ENCODE assay signal across 8 cellular contexts in genomic region chr7:154928136-154929005, GRCh38.
A peak's percentile ranks its signal among the peaks of the same experiment; 100 is the strongest.
DNase-seq lines count a peak whose midpoint lies in the region; ATAC-seq and TF ChIP-seq lines count a peak whose summit lies in the region.

No MANE protein-coding gene starts in this region.

- TF ChIP-seq CTCF in AG09319 (IDR thresholded peaks at IDR 0.05; ENCODE audit: low read depth, low read length), result no peak
- TF ChIP-seq CTCF in WTC11 (IDR thresholded peaks at IDR 0.05), result no peak

- DNase-seq in AG09319 (ENCODE audit: extremely low read depth, low read depth) (peak; percentile 90), NCI-H2029 treated with DMSO at 0.1 percent for 48 hours (lab: John Stamatoyannopoulos, UW) (peak; percentile 85), WTC11 (ENCODE audit: low spot score) (no peak), midbrain (lab: John Stamatoyannopoulos, UW) (peak; percentile 80), substantia nigra (lab: John Stamatoyannopoulos, UW) (peak in 7 of 49 donors; percentile 9 to 42 (median 25))

- peaks cover 15% of the 10 kb centered on the region for H3K9me3 Mint-ChIP-seq in WTC11

- H3K9ac ChIP-seq in duodenal mucosa (ENCODE audit: low read depth in 1 of 2, low read length in 2 of 2), result peak overlapping the region; percentile 66 to 83

- POLR2A ChIA-PET in WTC11 (lab: Charles Lee), result no interaction called here

- ATAC-seq in GM18519 (IDR thresholded peaks at IDR 0.05; ENCODE audit: low FRiP score, unreplicated experiment) (peak; percentile 93), HG02973 (IDR thresholded peaks at IDR 0.05; ENCODE audit: unreplicated experiment) (peak; percentile 78), WTC11 (no peak)

- H3K36me3 Mint-ChIP-seq in WTC11, result peaks cover 15% of the 10 kb centered on the region

- H3K27me3 ChIP-seq in duodenal mucosa (ENCODE audit: control insufficient read depth in 1 of 2, insufficient read depth in 2 of 2, low read length in 2 of 2), result no peaks in the 10 kb centered on the region

- H3K4me1 Mint-ChIP-seq in WTC11, result peaks cover 37% of the 10 kb centered on the region

- no peak overlapping the region for H3K27ac Mint-ChIP-seq in WTC11

- H3K4me3 ChIP-seq in duodenal mucosa (ENCODE audit: low read depth in 1 of 2, low read length in 2 of 2), result peak overlapping the region; percentile 69 to 93

- H3K36me3 ChIP-seq in duodenal mucosa (ENCODE audit: control insufficient read depth in 1 of 2, insufficient read depth in 2 of 2, low read length in 2 of 2), result no peaks in the 10 kb centered on the region

- no peaks in the 10 kb centered on the region for H3K9me3 ChIP-seq in duodenal mucosa (ENCODE audit: control insufficient read depth in 1 of 2, low read length in 2 of 2)

- no peak overlapping the region for H3K4me3 Mint-ChIP-seq in WTC11

- H3K4me1 ChIP-seq in duodenal mucosa (ENCODE audit: control insufficient read depth in 1 of 2, insufficient read depth in 2 of 2, low read length in 2 of 2), result peaks cover 4 to 8% of the 10 kb centered on the region in 2 donors

- H3K27me3 Mint-ChIP-seq in WTC11 (ENCODE audit: low read depth), result peaks cover 1% of the 10 kb centered on the region; the same call in 1 of the 2 replicates

- CTCF ChIA-PET in WTC11 (lab: Charles Lee), result interaction anchor here (1.0 to 3.3 kb wide), 9 partner anchors 13 to 477 kb away, joined by 3 to 42 read pairs (median 8); no protein-coding TSS in a partner anchor

- H3K27ac ChIP-seq in duodenal mucosa (ENCODE audit: low read depth, low read length), result peak overlapping the region; percentile 74
- H3K27ac ChIP-seq in substantia nigra (ENCODE audit: low read depth, low read length, poor library complexity, severe bottlenecking), result peak overlapping the region; percentile 63

TF ChIP-seq in WTC11, 78 proteins besides CTCF, POLR2A, EP300 and RAD21:
- TF ChIP-seq JAZF1 (CRISPR knock-in tag; IDR thresholded peaks at IDR 0.05), result no peak
- peak; percentile 41 for TF ChIP-seq NFYB (CRISPR knock-in tag; conservative IDR thresholded peaks at IDR 0.05; ENCODE audit: low read depth)
- TF ChIP-seq RELA (CRISPR knock-in tag; IDR thresholded peaks at IDR 0.05; ENCODE audit: borderline replicate concordance), result no peak
- TF ChIP-seq ZNF671 (CRISPR knock-in tag; IDR thresholded peaks at IDR 0.05), result no peak
